ENCODE assay signal across 14 cellular contexts in the genomic region with DNA sequence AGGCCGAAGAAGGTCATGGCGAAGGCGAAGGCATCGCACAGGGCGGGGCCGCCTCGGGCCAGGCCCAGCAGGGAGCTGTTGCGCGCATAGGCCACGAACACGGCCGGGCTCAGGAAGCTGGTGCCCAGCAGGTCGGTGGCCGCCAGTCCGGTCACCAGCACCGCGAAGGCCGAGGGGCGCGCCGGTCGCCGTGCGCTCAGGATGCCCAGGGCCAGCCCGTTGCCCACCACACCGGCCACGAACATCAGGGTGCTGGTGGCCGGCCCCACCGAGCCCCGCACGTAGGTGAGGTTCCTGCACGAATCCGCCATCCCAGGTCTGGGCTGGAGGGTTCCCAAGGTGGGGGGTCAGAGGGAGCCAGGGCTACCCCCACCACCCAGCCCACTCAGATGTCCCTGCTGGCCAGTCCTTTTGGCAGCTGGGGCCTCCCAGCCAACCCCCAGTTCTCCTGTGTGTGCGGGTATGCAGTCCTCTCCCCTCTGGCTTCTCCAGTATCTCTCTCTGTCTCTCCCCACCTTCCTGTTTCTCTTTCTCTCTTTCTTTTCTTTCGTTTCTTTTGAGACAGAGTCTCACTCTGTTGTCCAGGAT. TPM values are rescaled to one million over a fixed set of nuclear protein-coding genes. Genes with fewer than 3 reads are reported as not detected.
A peak's percentile ranks its signal among the peaks of the same experiment; 100 is the strongest.
DNase-seq lines count a peak whose midpoint lies in the region; ATAC-seq and TF ChIP-seq lines count a peak whose summit lies in the region.
"Had no signal": no experiment of that assay in that cellular context is flagged by ENCODE, and none has a peak within 500 bp of the region (broad histone marks: within the 10 kb centered on the region; RNA-seq: fewer than 3 reads in every experiment).

No MANE protein-coding gene starts in this region.

- H3K27me3 Mint-ChIP-seq in activated naive CD4-positive, alpha-beta T cell treated with anti-CD3 and anti-CD28 coated beads for 36 hours (ENCODE audit: low read depth): no peaks in the 10 kb centered on the region
- H3K27me3 Mint-ChIP-seq in activated T-helper 17 cell treated with anti-CD3 and anti-CD28 coated beads, Interleukin-2, amount 50 U/mL, for 72 hours: peaks cover 4% of the 10 kb centered on the region

- H3K27ac ChIP-seq in lower lobe of right lung: peak overlapping the region; percentile 61
- peak overlapping the region; percentile 90 to 94 for H3K27ac ChIP-seq in tibial artery
- H3K27ac ChIP-seq: foreskin keratinocyte had no signal

- H3K27me3 ChIP-seq in lower lobe of right lung (ENCODE audit: low read depth): no peaks in the 10 kb centered on the region
- no peaks in the 10 kb centered on the region for H3K27me3 ChIP-seq in tibial artery

- H3K4me1 ChIP-seq in lower lobe of right lung: peaks cover 42% of the 10 kb centered on the region
- peaks cover under 1 to 87% (median 78%) of the 10 kb centered on the region in 4 donors for H3K4me1 ChIP-seq in tibial artery
- H3K4me1 ChIP-seq: foreskin keratinocyte had no signal

- H3K36me3 ChIP-seq in lower lobe of right lung: no peaks in the 10 kb centered on the region
- H3K36me3 ChIP-seq in tibial artery: no peaks in the 10 kb centered on the region

- H3K4me3 ChIP-seq in lower lobe of right lung (peak overlapping the region; percentile 47), tibial artery (peak overlapping the region; percentile 46 to 49)

- H3K4me3 Mint-ChIP-seq in activated naive CD4-positive, alpha-beta T cell treated with anti-CD3 and anti-CD28 coated beads for 36 hours: peak overlapping the region; percentile 90
- H3K4me3 Mint-ChIP-seq in activated T-helper 17 cell treated with anti-CD3 and anti-CD28 coated beads, Interleukin-2, amount 50 U/mL, for 72 hours: peak overlapping the region; percentile 60

- H3K36me3 Mint-ChIP-seq in activated naive CD4-positive, alpha-beta T cell treated with anti-CD3 and anti-CD28 coated beads for 36 hours (ENCODE audit: low read depth): peaks cover 10% of the 10 kb centered on the region
- no peaks in the 10 kb centered on the region for H3K36me3 Mint-ChIP-seq in activated T-helper 17 cell treated with anti-CD3 and anti-CD28 coated beads, Interleukin-2, amount 50 U/mL, for 72 hours (ENCODE audit: low read depth)
- H3K36me3 Mint-ChIP-seq: CD8-positive, alpha-beta memory T cell had no signal

- intact Hi-C loops in activated naive CD4-positive, alpha-beta T cell treated with anti-CD3 and anti-CD28 coated beads for 36 hours (cut with micrococcal nuclease): no loop called here
- intact Hi-C loops in lower lobe of right lung (cut with DNase I): no loop called here
- intact Hi-C loops in tibial artery (cut with DNase I; ENCODE audit: low total_unique reads): no loop called here

- no peak for TF ChIP-seq CTCF in lower lobe of right lung (IDR thresholded peaks at IDR 0.05)
- no peak for TF ChIP-seq CTCF in tibial artery (IDR thresholded peaks at IDR 0.05)

- H3K9me3 ChIP-seq in lower lobe of right lung (no peaks in the 10 kb centered on the region), tibial artery (no peaks in the 10 kb centered on the region)

- peaks cover 64% of the 10 kb centered on the region for H3K4me1 Mint-ChIP-seq in activated naive CD4-positive, alpha-beta T cell treated with anti-CD3 and anti-CD28 coated beads for 36 hours (ENCODE audit: low read depth)
- peaks cover 13% of the 10 kb centered on the region for H3K4me1 Mint-ChIP-seq in activated T-helper 17 cell treated with anti-CD3 and anti-CD28 coated beads, Interleukin-2, amount 50 U/mL, for 72 hours

- CTCF ChIA-PET in activated naive CD4-positive, alpha-beta T cell treated with anti-CD3 and anti-CD28 coated beads for 36 hours (lab: Charles Lee): interaction anchor here (1.0 to 1.9 kb wide), 3 partner anchors 10 to 217 kb away, joined by 4 to 10 read pairs (median 7); no protein-coding TSS in a partner anchor

- no peak for DNase-seq in activated naive CD4-positive, alpha-beta T cell treated with anti-CD3 and anti-CD28 coated beads for 36 hours
- no peak for DNase-seq in activated naive CD4-positive, alpha-beta T cell treated with anti-CD3 and anti-CD28 coated beads, Interleukin-2, amount 50 U/mL, for 16 hours
- DNase-seq in lower lobe of right lung: no peak
- peak in 1 of 2 donors; percentile 70 for DNase-seq in tibial artery
- DNase-seq in DMS53 treated with DMSO at 0.1 percent for 48 hours (lab: John Stamatoyannopoulos, UW; ENCODE audit: unreplicated experiment): no peak
- no peak for DNase-seq in SHP77 treated with DMSO at 0.1 percent for 48 hours (lab: John Stamatoyannopoulos, UW)
- DNase-seq in NCI-H510A treated with DMSO at 0.1 percent for 48 hours (lab: John Stamatoyannopoulos, UW): no peak
- DNase-seq: activated CD4-positive, alpha-beta T cell treated with anti-CD3 and anti-CD28 coated beads, Interleukin-2, amount 50 U/mL, for 1 hour; CD8-positive, alpha-beta memory T cell; foreskin keratinocyte; NCI-H2171 had no signal

- peak overlapping the region; percentile 87 for H3K27ac Mint-ChIP-seq in activated naive CD4-positive, alpha-beta T cell treated with anti-CD3 and anti-CD28 coated beads for 36 hours
- H3K27ac Mint-ChIP-seq in activated T-helper 17 cell treated with anti-CD3 and anti-CD28 coated beads, Interleukin-2, amount 50 U/mL, for 72 hours: peak overlapping the region; percentile 58

- no peak for ATAC-seq in activated T-helper 17 cell treated with anti-CD3 and anti-CD28 coated beads, Interleukin-2, amount 50 U/mL, for 72 hours (replicated peaks)
- no peak for ATAC-seq in lower lobe of right lung
- ATAC-seq: foreskin keratinocyte had no signal

- H3K9me3 Mint-ChIP-seq in activated naive CD4-positive, alpha-beta T cell treated with anti-CD3 and anti-CD28 coated beads for 36 hours: no peaks in the 10 kb centered on the region
- H3K9me3 Mint-ChIP-seq in activated T-helper 17 cell treated with anti-CD3 and anti-CD28 coated beads, Interleukin-2, amount 50 U/mL, for 72 hours: no peaks in the 10 kb centered on the region
- H3K9me3 Mint-ChIP-seq: CD8-positive, alpha-beta memory T cell had no signal

RNA-seq across cellular contexts. Expression of a gene that starts 0.9 kb away (rescaled TPM):
- total RNA-seq in activated naive CD4-positive, alpha-beta T cell treated with anti-CD3 and anti-CD28 coated beads for 36 hours: 10 to 100 TPM; 16.3 to 17.2 TPM
- total RNA-seq in activated T-helper 17 cell treated with anti-CD3 and anti-CD28 coated beads, Interleukin-2, amount 50 U/mL, for 72 hours: 10 to 100 TPM in 1 of 2 donors, 1 to 10 TPM in 1; 1.3 to 12.9 TPM
- 6.9 TPM for total RNA-seq in lower lobe of right lung
- total RNA-seq: foreskin keratinocyte had no signal

RNA-seq across cellular contexts. Expression of a gene that starts 12.0 kb away (rescaled TPM):
- 1 to 10 TPM; 7.1 to 8.1 TPM for total RNA-seq in activated naive CD4-positive, alpha-beta T cell treated with anti-CD3 and anti-CD28 coated beads for 36 hours
- total RNA-seq in activated T-helper 17 cell treated with anti-CD3 and anti-CD28 coated beads, Interleukin-2, amount 50 U/mL, for 72 hours: 1 to 10 TPM in 1 of 2 donors, not detected in 1; 9.6 TPM
- not detected for total RNA-seq in lower lobe of right lung
- total RNA-seq: bronchial epithelial cell, foreskin keratinocyte, lower leg skin had no signal

RNA-seq across cellular contexts. Expression of a gene that starts 22.9 kb away (rescaled TPM):
- total RNA-seq in activated naive CD4-positive, alpha-beta T cell treated with anti-CD3 and anti-CD28 coated beads for 36 hours: 100 to 1,000 TPM; 482 to 500 TPM
- total RNA-seq in activated T-helper 17 cell treated with anti-CD3 and anti-CD28 coated beads, Interleukin-2, amount 50 U/mL, for 72 hours: 100 to 1,000 TPM; 313 to 323 TPM
- total RNA-seq in lower lobe of right lung: 155 TPM

RNA-seq across cellular contexts. Expression of a gene that starts 37.0 kb away (rescaled TPM):
- total RNA-seq in activated naive CD4-positive, alpha-beta T cell treated with anti-CD3 and anti-CD28 coated beads for 36 hours: 1 to 10 TPM; 2.4 to 3.0 TPM
- total RNA-seq in activated T-helper 17 cell treated with anti-CD3 and anti-CD28 coated beads, Interleukin-2, amount 50 U/mL, for 72 hours: 1 to 10 TPM in 1 of 2 donors, under 1 TPM in 1; 0.09 to 5.4 TPM
- total RNA-seq in lower lobe of right lung: 4.9 TPM
